1 cellular context compared by ENCODE assay signal in the genomic region with DNA sequence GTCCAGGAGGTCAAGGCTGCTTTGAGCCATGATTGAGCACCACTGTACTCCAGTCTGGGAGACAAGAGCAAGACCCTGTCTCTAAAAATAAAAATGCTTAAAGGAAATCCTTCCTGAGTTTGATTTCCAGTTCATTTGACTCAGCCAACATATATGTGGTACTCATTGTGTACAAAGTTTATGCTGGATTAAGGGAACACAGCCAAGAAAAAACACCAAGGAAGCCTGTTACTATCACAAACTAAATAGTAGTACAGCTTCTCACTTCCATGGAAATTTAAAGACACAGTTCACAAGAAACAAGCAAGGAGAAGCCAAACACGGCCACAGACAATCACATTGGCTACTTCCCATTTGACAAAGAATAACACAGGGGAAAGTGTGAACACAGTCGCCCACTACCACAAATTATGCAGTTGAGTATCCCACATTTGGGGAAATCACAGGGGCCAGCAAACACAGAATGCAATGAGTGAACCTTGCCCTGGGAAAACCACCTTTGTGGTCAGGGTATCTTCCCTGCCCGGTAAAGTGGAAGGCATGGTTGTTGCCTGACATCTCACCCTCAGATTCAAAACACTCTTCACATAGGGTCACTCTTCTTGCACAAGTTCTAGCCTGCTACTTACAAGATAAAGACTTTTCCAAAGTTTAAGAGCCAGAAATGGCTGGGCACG.
TF ChIP-seq lines count a peak whose summit lies in the region.

No MANE protein-coding gene starts in this region.

TF ChIP-seq in endothelial cell of umbilical vein, 7 proteins besides CTCF, POLR2A, EP300 and RAD21:
- TF ChIP-seq EZH2 (IDR thresholded peaks at IDR 0.05; ENCODE audit: borderline replicate concordance, low read depth, low read length, severe bottlenecking) (no peak), GATA2 (IDR thresholded peaks at IDR 0.05; ENCODE audit: insufficient read depth, insufficient read length, low read depth, low read length) (no peak), MYC (IDR thresholded peaks at IDR 0.05; ENCODE audit: low read depth, low read length) (no peak), POLR2AphosphoS5 (IDR thresholded peaks at IDR 0.05; ENCODE audit: insufficient read depth, low read depth, low read length) (no peak), JUN (IDR thresholded peaks at IDR 0.05; ENCODE audit: borderline replicate concordance, insufficient read depth, insufficient read length, low read depth) (no peak), FOS (IDR thresholded peaks at IDR 0.05; ENCODE audit: borderline replicate concordance, insufficient read depth, low read length) (no peak)
- TF ChIP-seq, protein P1, sequence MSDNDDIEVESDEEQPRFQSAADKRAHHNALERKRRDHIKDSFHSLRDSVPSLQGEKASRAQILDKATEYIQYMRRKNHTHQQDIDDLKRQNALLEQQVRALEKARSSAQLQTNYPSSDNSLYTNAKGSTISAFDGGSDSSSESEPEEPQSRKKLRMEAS (IDR thresholded peaks at IDR 0.05; ENCODE audit: insufficient read depth, insufficient read length) = no peak
